In genomic region chr3:20161714-20162113, GRCh38 we compare ENCODE assay signal across 19 cellular contexts.
"Had no signal": no experiment of that assay in that cellular context is flagged by ENCODE, and none has a peak within 500 bp of the region (broad histone marks: within the 10 kb centered on the region; RNA-seq: fewer than 3 reads in every experiment).

No MANE protein-coding gene starts in this region.

- H3K9ac ChIP-seq: SK-N-SH had no signal

- H3K27ac ChIP-seq: RWPE1 had no signal

- H3K9me3 ChIP-seq: SK-N-SH had no signal

- DNase-seq: Karpas-422, KG1, MV-4-11, NCI-H1048, NCI-H1105 treated with DMSO at 0.1 percent for 48 hours, NCI-H1417 treated with DMSO at 0.1 percent for 48 hours, NCI-H146, NCI-H1694 treated with DMSO at 0.1 percent for 48 hours, NCI-H1930, NCI-H2081, NCI-H2107, NCI-H2227 treated with DMSO at 0.1 percent for 48 hours, NCI-H524, NCI-H526 treated with DMSO at 0.1 percent for 48 hours, NCI-H748 treated with DMSO at 0.1 percent for 48 hours, SHP77, SK-N-SH, SW 1271 had no signal

- H3K4me2 ChIP-seq: SK-N-SH had no signal
